8 cellular contexts compared by ENCODE assay signal in genomic region chr7:111560773-111561658, GRCh38. TPM values are rescaled to one million over a fixed set of nuclear protein-coding genes. Genes with fewer than 3 reads are reported as not detected.
DNase-seq lines count a peak whose midpoint lies in the region; ATAC-seq and TF ChIP-seq lines count a peak whose summit lies in the region.

No MANE protein-coding gene starts in this region.

- no peak overlapping the region for H3K27ac ChIP-seq in HEK293 (ENCODE audit: extremely low read depth, low read depth, low read length)
- H3K27ac ChIP-seq in hepatocyte: peak overlapping the region; percentile 92
- H3K27ac ChIP-seq in skeletal muscle tissue (ENCODE audit: low read depth, low read length): peak overlapping the region; percentile 88

- H3K4me3 ChIP-seq in BJ (ENCODE audit: low read depth, low read length) (peak overlapping the region; percentile 75), HEK293 (ENCODE audit: low read depth, low read length) (peak overlapping the region; percentile 67), hepatocyte (no peak overlapping the region), skeletal muscle tissue (ENCODE audit: low read length in 3 of 3) (peak overlapping the region; percentile 72 to 82 (median 77))

- no peaks in the 10 kb centered on the region for H3K9me3 Mint-ChIP-seq in activated CD8-positive, alpha-beta T cell treated with anti-CD3 and anti-CD28 coated beads for 36 hours

- peak overlapping the region; percentile 92 for H2AFZ ChIP-seq in hepatocyte

- peak overlapping the region; percentile 85 to 88 (median 87) for H3K9ac ChIP-seq in skeletal muscle tissue (ENCODE audit: low read depth in 1 of 3, low read length in 3 of 3)

- WGBS in hepatocyte (ENCODE audit: low lambda C conversion rate, missing lambda C conversion rate): 28% methylated on average over 4 of the region's 4 CpGs

- H3K27me3 Mint-ChIP-seq in activated CD8-positive, alpha-beta T cell treated with anti-CD3 and anti-CD28 coated beads for 36 hours: no peaks in the 10 kb centered on the region

- peak overlapping the region; percentile 92 for H3K4me3 Mint-ChIP-seq in activated CD8-positive, alpha-beta T cell treated with anti-CD3 and anti-CD28 coated beads for 36 hours

- intact Hi-C loops in activated CD8-positive, alpha-beta T cell treated with anti-CD3 and anti-CD28 coated beads for 36 hours (cut with micrococcal nuclease): no loop called here

- peaks cover 38% of the 10 kb centered on the region for H3K4me1 Mint-ChIP-seq in activated CD8-positive, alpha-beta T cell treated with anti-CD3 and anti-CD28 coated beads for 36 hours (ENCODE audit: low read depth)

- H3K36me3 Mint-ChIP-seq in activated CD8-positive, alpha-beta T cell treated with anti-CD3 and anti-CD28 coated beads for 36 hours (ENCODE audit: low read depth): peaks cover 39% of the 10 kb centered on the region

- peak overlapping the region; percentile 94 for H3K27ac Mint-ChIP-seq in activated CD8-positive, alpha-beta T cell treated with anti-CD3 and anti-CD28 coated beads for 36 hours

- H3K4me2 ChIP-seq in hepatocyte: peak overlapping the region; percentile 91

- POLR2A ChIA-PET in BJ (lab: Charles Lee) (no interaction called here), HEK293 (lab: Yijun Ruan, JAX) (no interaction called here)
- POLR2A ChIA-PET in activated CD8-positive, alpha-beta T cell treated with anti-CD3 and anti-CD28 coated beads for 36 hours (lab: Charles Lee): interaction anchor here (0.5 to 1.4 kb wide), 3 partner anchors 34 to 452 kb away, joined by 3 read pairs; no protein-coding TSS in a partner anchor

- no peaks in the 10 kb centered on the region for H3K9me3 ChIP-seq in HEK293 (ENCODE audit: control insufficient read depth, insufficient read depth, low read depth, low read length)
- no peaks in the 10 kb centered on the region for H3K9me3 ChIP-seq in hepatocyte (ENCODE audit: low read depth)
- no peaks in the 10 kb centered on the region for H3K9me3 ChIP-seq in skeletal muscle tissue (ENCODE audit: control insufficient read depth in 3 of 3, low read length in 3 of 3)

- H3K27me3 ChIP-seq in BJ (ENCODE audit: control insufficient read depth, insufficient read depth, low read length) (no peaks in the 10 kb centered on the region), hepatocyte (no peaks in the 10 kb centered on the region), skeletal muscle tissue (ENCODE audit: control insufficient read depth in 3 of 3, insufficient read depth in 3 of 3, low read length in 3 of 3) (no peaks in the 10 kb centered on the region)

- H3K36me3 ChIP-seq in BJ (ENCODE audit: control insufficient read depth, insufficient read depth, low read length) (no peaks in the 10 kb centered on the region), HEK293 (ENCODE audit: control insufficient read depth in 2 of 2, insufficient read depth in 1 of 2, low read length in 2 of 2) (peaks cover 0 to 14% of the 10 kb centered on the region in 2 experiments; a peak in 1 of 3 replicates), hepatocyte (replicated peaks; ENCODE audit: insufficient read depth, low read depth) (no peaks in the 10 kb centered on the region), skeletal muscle tissue (ENCODE audit: control insufficient read depth in 3 of 3, insufficient read depth in 3 of 3, low read length in 3 of 3) (peaks cover 0 to 6% (median 3%) of the 10 kb centered on the region in 3 donors)

- no peak for DNase-seq in BJ (ENCODE audit: low read depth)
- no peak for DNase-seq in activated CD8-positive, alpha-beta T cell treated with anti-CD3 and anti-CD28 coated beads for 36 hours
- peak; percentile 19 for DNase-seq in hepatocyte (ENCODE audit: low spot score)
- no peak for DNase-seq in DMS153 (lab: John Stamatoyannopoulos, UW)
- DNase-seq in D341Med (ENCODE audit: low spot score): no peak

- no peak for ATAC-seq in activated CD8-positive, alpha-beta T cell treated with anti-CD3 and anti-CD28 coated beads for 36 hours
- no peak for ATAC-seq in GM21786 (IDR thresholded peaks at IDR 0.05; ENCODE audit: unreplicated experiment)

- H4K20me1 ChIP-seq in hepatocyte (ENCODE audit: insufficient read depth, poor library complexity, severe bottlenecking): no peaks in the 10 kb centered on the region

- H3K79me2 ChIP-seq in hepatocyte: peaks cover 3% of the 10 kb centered on the region

- no peaks in the 10 kb centered on the region for H3K4me1 ChIP-seq in HEK293 (ENCODE audit: control insufficient read depth, insufficient read depth, low read length)
- peaks cover 29% of the 10 kb centered on the region for H3K4me1 ChIP-seq in hepatocyte (ENCODE audit: insufficient read depth)
- peaks cover 9 to 16% (median 11%) of the 10 kb centered on the region in 3 donors for H3K4me1 ChIP-seq in skeletal muscle tissue (ENCODE audit: control insufficient read depth in 3 of 3, insufficient read depth in 3 of 3, low read length in 3 of 3)

- no peaks in the 10 kb centered on the region for H3K9me2 ChIP-seq in hepatocyte (replicated peaks; ENCODE audit: insufficient read depth)

- CTCF ChIA-PET in BJ (lab: Yijun Ruan, JAX): no interaction called here
- CTCF ChIA-PET in HEK293 (lab: Yijun Ruan, JAX): no interaction called here
- CTCF ChIA-PET in activated CD8-positive, alpha-beta T cell treated with anti-CD3 and anti-CD28 coated beads for 36 hours (lab: Charles Lee): interaction anchor here (1.9 kb wide), 1 partner anchor 27 kb away, joined by 5 read pairs; no protein-coding TSS in a partner anchor

- TF ChIP-seq CTCF in BJ (IDR thresholded peaks at IDR 0.05; ENCODE audit: insufficient read depth, low read depth, low read length) (no peak), HEK293 (tag by site-specific recombination; IDR thresholded peaks at IDR 0.05) (no peak), hepatocyte (IDR thresholded peaks at IDR 0.05; ENCODE audit: poor library complexity) (no peak)
- TF ChIP-seq CTCF in activated CD8-positive, alpha-beta T cell treated with anti-CD3 and anti-CD28 coated beads for 36 hours (IDR thresholded peaks at IDR 0.05): no peak

TF ChIP-seq in HEK293, 187 proteins besides CTCF, POLR2A, EP300 and RAD21:
- TF ChIP-seq ZNF366 (tag by site-specific recombination; conservative IDR thresholded peaks at IDR 0.05) (no peak), ZFP69B (tag by site-specific recombination; IDR thresholded peaks at IDR 0.05) (no peak), ZBTB48 (tag by site-specific recombination; IDR thresholded peaks at IDR 0.05) (peak; percentile 10; the same call in 1 of the 2 replicates), PRDM10 (tag by site-specific recombination; IDR thresholded peaks at IDR 0.05) (peak; percentile 86), GLIS1 (tag by site-specific recombination; IDR thresholded peaks at IDR 0.05) (peak; percentile 58), FEZF1 (tag by site-specific recombination; IDR thresholded peaks at IDR 0.05) (no peak), ZNF184 (tag by site-specific recombination; IDR thresholded peaks at IDR 0.05) (peak; percentile 6; the same call in 1 of the 2 replicates), PRDM1 (tag by site-specific recombination; IDR thresholded peaks at IDR 0.05) (peak; percentile 14)
- TF ChIP-seq, protein P1, sequence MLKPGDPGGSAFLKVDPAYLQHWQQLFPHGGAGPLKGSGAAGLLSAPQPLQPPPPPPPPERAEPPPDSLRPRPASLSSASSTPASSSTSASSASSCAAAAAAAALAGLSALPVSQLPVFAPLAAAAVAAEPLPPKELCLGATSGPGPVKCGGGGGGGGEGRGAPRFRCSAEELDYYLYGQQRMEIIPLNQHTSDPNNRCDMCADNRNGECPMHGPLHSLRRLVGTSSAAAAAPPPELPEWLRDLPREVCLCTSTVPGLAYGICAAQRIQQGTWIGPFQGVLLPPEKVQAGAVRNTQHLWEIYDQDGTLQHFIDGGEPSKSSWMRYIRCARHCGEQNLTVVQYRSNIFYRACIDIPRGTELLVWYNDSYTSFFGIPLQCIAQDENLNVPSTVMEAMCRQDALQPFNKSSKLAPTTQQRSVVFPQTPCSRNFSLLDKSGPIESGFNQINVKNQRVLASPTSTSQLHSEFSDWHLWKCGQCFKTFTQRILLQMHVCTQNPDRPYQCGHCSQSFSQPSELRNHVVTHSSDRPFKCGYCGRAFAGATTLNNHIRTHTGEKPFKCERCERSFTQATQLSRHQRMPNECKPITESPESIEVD (tag by site-specific recombination; IDR thresholded peaks at IDR 0.05): 0 out of 2 replicates have a peak, but pooled peaks have one; percentile 15

RNA-seq across cellular contexts. Expression of gene IMMP2L, which starts 1.3 kb away (rescaled TPM):
- 5.8 and 8.1 TPM in 2 replicates for polyA plus RNA-seq in BJ (2011; rRNA removed)
- 5.3 TPM in 2 replicates for polyA minus RNA-seq in BJ (2011; rRNA and poly(A)+ RNA removed)
- 10 to 100 TPM; 17.4 to 30.2 TPM for total RNA-seq in activated CD8-positive, alpha-beta T cell treated with anti-CD3 and anti-CD28 coated beads for 36 hours
- total RNA-seq in hepatocyte: 9.1 and 17.6 TPM in 2 replicates
- 13.3 and 25.7 TPM in 2 replicates for polyA plus RNA-seq in hepatocyte
- total RNA-seq in skeletal muscle tissue: 15.7 TPM
